In the genomic region with DNA sequence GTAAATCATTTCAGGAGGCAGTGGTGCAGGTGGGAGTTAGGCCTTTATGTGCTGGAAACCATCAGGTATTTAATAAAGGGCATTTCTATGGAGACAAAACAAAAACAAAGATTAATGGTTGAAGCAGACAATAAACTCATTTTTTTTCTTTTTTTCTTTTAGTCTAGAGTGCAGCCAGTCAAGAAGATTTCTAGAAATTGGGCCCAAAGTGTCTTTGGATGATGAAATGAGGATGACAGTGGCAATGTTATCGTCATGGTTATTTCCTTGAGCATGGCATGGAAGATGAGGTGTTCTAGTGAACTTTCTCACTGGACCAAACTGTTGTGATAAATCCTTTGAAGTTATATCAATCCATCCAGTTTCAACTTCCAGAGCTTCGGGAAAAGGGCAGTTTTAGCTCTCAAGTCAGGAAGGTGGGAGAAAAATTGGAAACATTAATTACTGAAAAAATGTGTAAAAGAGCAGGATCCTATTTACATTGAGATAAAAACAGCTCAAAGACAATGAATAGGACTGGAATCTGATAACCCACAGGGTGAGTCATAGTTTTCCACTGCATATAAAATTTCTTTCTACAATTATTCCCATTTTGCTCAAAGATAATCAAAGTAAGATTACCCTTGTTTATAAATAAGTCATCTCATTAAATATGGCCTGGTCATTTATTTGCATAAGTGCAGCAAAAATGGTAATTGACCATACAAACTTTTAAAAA, we compare ENCODE assay signal across 26 cellular contexts. TPM values are rescaled to one million over a fixed set of nuclear protein-coding genes. Genes with fewer than 3 reads are reported as not detected.
DNase-seq lines count a peak whose midpoint lies in the region; ATAC-seq and TF ChIP-seq lines count a peak whose summit lies in the region.
"Had no signal": no experiment of that assay in that cellular context is flagged by ENCODE, and none has a peak within 500 bp of the region (broad histone marks: within the 10 kb centered on the region; RNA-seq: fewer than 3 reads in every experiment).

No MANE protein-coding gene starts in this region.

- peaks cover 6% of the 10 kb centered on the region for H3K36me3 Mint-ChIP-seq in HFFc6 (ENCODE audit: low read depth)
- H3K36me3 Mint-ChIP-seq in activated naive CD8-positive, alpha-beta T cell treated with anti-CD3 and anti-CD28 coated beads for 36 hours = no peaks in the 10 kb centered on the region
- H3K36me3 Mint-ChIP-seq: activated naive CD8-positive, alpha-beta T cell treated with anti-CD3 and anti-CD28 coated beads, Interleukin-2, amount 10 ng/mL, durations not matched to agents 7 days and 5 days; IgD-negative memory B cell had no signal

- H3K4me3 Mint-ChIP-seq in HFFc6 = no peak overlapping the region
- no peak overlapping the region for H3K4me3 Mint-ChIP-seq in activated naive CD8-positive, alpha-beta T cell treated with anti-CD3 and anti-CD28 coated beads for 36 hours
- H3K4me3 Mint-ChIP-seq: activated naive CD8-positive, alpha-beta T cell treated with anti-CD3 and anti-CD28 coated beads, Interleukin-2, amount 10 ng/mL, durations not matched to agents 7 days and 5 days; GM23338; IgD-negative memory B cell; nephron progenitor cell; T-helper 17 cell had no signal

- DNase-seq in EH (ENCODE audit: low read depth) = peak; percentile 39
- DNase-seq in HFFc6 = no peak
- no peak for DNase-seq in activated naive CD8-positive, alpha-beta T cell treated with anti-CD3 and anti-CD28 coated beads for 36 hours
- no peak for DNase-seq in foreskin keratinocyte
- DNase-seq in NOMO-1 treated with dmso at 0.1 percent for 144 hours (lab: John Stamatoyannopoulos, UW; ENCODE audit: unreplicated experiment) = no peak
- DNase-seq in COR-L47 (lab: John Stamatoyannopoulos, UW) = no peak
- no peak for DNase-seq in pons (ENCODE audit: low spot score)
- DNase-seq: activated CD4-positive, alpha-beta T cell treated with anti-CD3 and anti-CD28 coated beads for 4 hours; activated CD8-positive, alpha-beta memory T cell treated with anti-CD3 and anti-CD28 coated beads for 24 hours; activated effector memory CD4-positive, alpha-beta T cell treated with anti-CD3 and anti-CD28 coated beads, Interleukin-2, amount 50 U/mL, for 16 hours; activated naive CD8-positive, alpha-beta T cell treated with anti-CD3 and anti-CD28 coated beads, Interleukin-2, amount 10 ng/mL, durations not matched to agents 7 days and 5 days; C1 segment of cervical spinal cord; cerebellar nuclear complex; lower lobe of right lung; NCI-H1105; NCI-H1930; NCI-H774; nephron progenitor cell; SK-N-SH; stimulated activated CD4-positive, alpha-beta T cell treated with anti-CD3 and anti-CD28 coated beads, Interleukin-1b, Interleukin-23, amount 100 ng/mL, for 48 hours; stimulated activated CD8-positive, alpha-beta memory T cell treated with anti-CD3 and anti-CD28 coated beads, Interleukin-4, amount 100 ng/mL, for 48 hours; T-helper 17 cell; transverse colon had no signal

- peaks cover 14% of the 10 kb centered on the region for H3K4me1 ChIP-seq in foreskin keratinocyte
- H3K4me1 ChIP-seq: lower lobe of right lung, right atrium auricular region had no signal

- H3K4me1 Mint-ChIP-seq in HFFc6 (ENCODE audit: low read depth) = peaks cover 33% of the 10 kb centered on the region
- peaks cover 28% of the 10 kb centered on the region for H3K4me1 Mint-ChIP-seq in activated naive CD8-positive, alpha-beta T cell treated with anti-CD3 and anti-CD28 coated beads for 36 hours
- H3K4me1 Mint-ChIP-seq: activated naive CD8-positive, alpha-beta T cell treated with anti-CD3 and anti-CD28 coated beads, Interleukin-2, amount 10 ng/mL, durations not matched to agents 7 days and 5 days had no signal

- H3K27me3 ChIP-seq in foreskin keratinocyte = no peaks in the 10 kb centered on the region
- H3K27me3 ChIP-seq: right atrium auricular region, transverse colon had no signal

- H3K9me3 Mint-ChIP-seq in HFFc6 = no peaks in the 10 kb centered on the region; the same call in 1 of the 2 replicates
- H3K9me3 Mint-ChIP-seq in activated naive CD8-positive, alpha-beta T cell treated with anti-CD3 and anti-CD28 coated beads for 36 hours = peaks cover 2% of the 10 kb centered on the region
- H3K9me3 Mint-ChIP-seq: activated naive CD8-positive, alpha-beta T cell treated with anti-CD3 and anti-CD28 coated beads, Interleukin-2, amount 10 ng/mL, durations not matched to agents 7 days and 5 days; GM23338; IgD-negative memory B cell had no signal

- peaks cover 2% of the 10 kb centered on the region; the same call in 1 of the 2 replicates for H3K27me3 Mint-ChIP-seq in HFFc6 (ENCODE audit: insufficient read depth)
- H3K27me3 Mint-ChIP-seq in activated naive CD8-positive, alpha-beta T cell treated with anti-CD3 and anti-CD28 coated beads for 36 hours = peaks cover 37% of the 10 kb centered on the region

- peak; percentile 33 for ATAC-seq in foreskin keratinocyte
- ATAC-seq: GM23338, lower lobe of right lung, T-helper 17 cell had no signal

- no peak for TF ChIP-seq CTCF in HFFc6 (IDR thresholded peaks at IDR 0.05)
- TF ChIP-seq CTCF in foreskin keratinocyte (conservative IDR thresholded peaks at IDR 0.05) = no peak

- no peak overlapping the region for H3K27ac ChIP-seq in foreskin keratinocyte
- H3K27ac ChIP-seq: lower lobe of right lung, right atrium auricular region, transverse colon had no signal

- H3K27ac Mint-ChIP-seq in HFFc6 = peak overlapping the region; percentile 37
- H3K27ac Mint-ChIP-seq in activated naive CD8-positive, alpha-beta T cell treated with anti-CD3 and anti-CD28 coated beads for 36 hours = peak overlapping the region; percentile 31
- H3K27ac Mint-ChIP-seq: activated naive CD8-positive, alpha-beta T cell treated with anti-CD3 and anti-CD28 coated beads, Interleukin-2, amount 10 ng/mL, durations not matched to agents 7 days and 5 days; GM23338; IgD-negative memory B cell; nephron progenitor cell; T-helper 17 cell had no signal

RNA-seq across cellular contexts. Expression of gene PRR5L, which starts 33.0 kb away (rescaled TPM):
- 10 to 100 TPM; 19.9 to 27.5 (median 24.9) TPM for total RNA-seq in HFFc6 (2021; fragmentation: NEBNext Ultra II Directional; extraction: Animal tissue kit (Norgen Biotek cat#: 25700))
- total RNA-seq in activated naive CD8-positive, alpha-beta T cell treated with anti-CD3 and anti-CD28 coated beads for 36 hours = 1 to 10 TPM; 6.0 to 6.9 TPM
- total RNA-seq in foreskin keratinocyte = 39.0 and 39.9 TPM in 2 replicates
- 24.2 and 25.0 TPM in 2 replicates for polyA plus RNA-seq in foreskin keratinocyte

RNA-seq across cellular contexts. Expression of gene COMMD9, which starts 39.9 kb away (rescaled TPM):
- 10 to 100 TPM; 75.4 to 88.9 (median 81.7) TPM for total RNA-seq in HFFc6 (2021; fragmentation: NEBNext Ultra II Directional; extraction: Animal tissue kit (Norgen Biotek cat#: 25700))
- total RNA-seq in activated naive CD8-positive, alpha-beta T cell treated with anti-CD3 and anti-CD28 coated beads for 36 hours = 10 to 100 TPM; 51.1 to 56.9 TPM
- 51.1 and 62.8 TPM in 2 replicates for total RNA-seq in foreskin keratinocyte
- 72.4 and 75.3 TPM in 2 replicates for polyA plus RNA-seq in foreskin keratinocyte
